Comparison of ENCODE assay signal across 11 cellular contexts in genomic region chr4:52172166-52172565, GRCh38.
DNase-seq lines count a peak whose midpoint lies in the region; TF ChIP-seq lines count a peak whose summit lies in the region.
"Had no signal": no experiment of that assay in that cellular context is flagged by ENCODE, and none has a peak within 500 bp of the region (broad histone marks: within the 10 kb centered on the region; RNA-seq: fewer than 3 reads in every experiment).

No MANE protein-coding gene starts in this region.

- H3K27ac Mint-ChIP-seq in chondrocyte (ENCODE audit: unreplicated experiment): no peak overlapping the region
- no peak overlapping the region for H3K27ac Mint-ChIP-seq in neural progenitor cell
- H3K27ac Mint-ChIP-seq: T-helper 2 cell treated with Interferon-gamma antibody and Interleukin-4, amounts not matched to agents 5 μg/mL and 100 μg/mL, for 36 hours had no signal

- H3K4me2 ChIP-seq in Karpas-422 (ENCODE audit: low read depth, low read length, poor library complexity, severe bottlenecking) (no peak overlapping the region), neural progenitor cell (no peak overlapping the region)

- H4K20me1 ChIP-seq in Karpas-422 (ENCODE audit: insufficient read depth, low read depth, low read length) (no peaks in the 10 kb centered on the region), neural progenitor cell (ENCODE audit: low read depth) (no peaks in the 10 kb centered on the region)

- peak; percentile 24 for TF ChIP-seq CTCF in GM12864 (IDR thresholded peaks at IDR 0.05; ENCODE audit: low read depth, low read length, missing control alignments)
- peak; percentile 38 for TF ChIP-seq CTCF in chondrocyte (IDR thresholded peaks at IDR 0.05)
- TF ChIP-seq CTCF in neural progenitor cell (IDR thresholded peaks at IDR 0.05): peak; percentile 38

- H3K9me2 ChIP-seq in Karpas-422 (replicated peaks; ENCODE audit: insufficient read depth, low read length): no peaks in the 10 kb centered on the region

- H3F3A ChIP-seq in neural progenitor cell (ENCODE audit: low read depth): no peaks in the 10 kb centered on the region

- peaks cover 7% of the 10 kb centered on the region for H3K4me1 ChIP-seq in Karpas-422 (ENCODE audit: low read length)
- H3K4me1 ChIP-seq in neural progenitor cell: peaks cover 5% of the 10 kb centered on the region
- H3K4me1 ChIP-seq: adrenal gland, psoas muscle had no signal

- no peaks in the 10 kb centered on the region for H3K36me3 Mint-ChIP-seq in chondrocyte (ENCODE audit: low read depth)
- no peaks in the 10 kb centered on the region for H3K36me3 Mint-ChIP-seq in neural progenitor cell

- H3K27ac ChIP-seq in Karpas-422 (ENCODE audit: low read length) (no peak overlapping the region), neural progenitor cell (no peak overlapping the region)
- H3K27ac ChIP-seq: adrenal gland, psoas muscle had no signal

- H2AFZ ChIP-seq in Karpas-422 (ENCODE audit: low read length) (no peak overlapping the region), neural progenitor cell (replicated peaks) (no peak overlapping the region)

- H3K79me2 ChIP-seq in Karpas-422 (ENCODE audit: low read length) (no peaks in the 10 kb centered on the region), neural progenitor cell (ENCODE audit: low read depth) (no peaks in the 10 kb centered on the region)

- no peak for DNase-seq in GM12864 (ENCODE audit: low read depth)
- peak; percentile 61 for DNase-seq in Karpas-422
- no peak for DNase-seq in chondrocyte (ENCODE audit: low spot score)
- peak; percentile 8 for DNase-seq in neural progenitor cell (ENCODE audit: low spot score)
- no peak for DNase-seq in stimulated activated CD4-positive, alpha-beta T cell treated with anti-CD3 and anti-CD28 coated beads, Interleukin-1b, Interleukin-23, amount 100 ng/mL, for 48 hours
- DNase-seq in MG63: no peak
- no peak for DNase-seq in amniotic stem cell (lab: John Stamatoyannopoulos, UW)
- DNase-seq: NCI-H1694, psoas muscle had no signal

- H3K27me3 ChIP-seq in Karpas-422 (ENCODE audit: low read length): no peaks in the 10 kb centered on the region
- H3K27me3 ChIP-seq in neural progenitor cell: no peaks in the 10 kb centered on the region
- H3K27me3 ChIP-seq in MG63: no peaks in the 10 kb centered on the region
- H3K27me3 ChIP-seq: adrenal gland had no signal

- H3K27me3 Mint-ChIP-seq in chondrocyte (ENCODE audit: low read depth) (peaks cover 13% of the 10 kb centered on the region), neural progenitor cell (ENCODE audit: insufficient read depth, low read depth) (peaks cover 2% of the 10 kb centered on the region)

- H3K9ac ChIP-seq in Karpas-422 (ENCODE audit: low read length) (no peak overlapping the region), neural progenitor cell (no peak overlapping the region)

- H3K9me3 Mint-ChIP-seq in chondrocyte (ENCODE audit: low read depth) (peaks cover 10% of the 10 kb centered on the region), neural progenitor cell (peaks cover 6% of the 10 kb centered on the region)
- H3K9me3 Mint-ChIP-seq: T-helper 2 cell treated with Interferon-gamma antibody and Interleukin-4, amounts not matched to agents 5 μg/mL and 100 μg/mL, for 36 hours had no signal

- H3K4me3 ChIP-seq in GM12864 (ENCODE audit: low read depth, low read length) (no peak overlapping the region), Karpas-422 (ENCODE audit: low read length) (no peak overlapping the region), neural progenitor cell (no peak overlapping the region), MG63 (no peak overlapping the region)
- H3K4me3 ChIP-seq: adrenal gland, psoas muscle had no signal

- no peaks in the 10 kb centered on the region for H3K36me3 ChIP-seq in Karpas-422 (ENCODE audit: insufficient read depth, low read length)
- no peaks in the 10 kb centered on the region for H3K36me3 ChIP-seq in neural progenitor cell
- H3K36me3 ChIP-seq in MG63: no peaks in the 10 kb centered on the region
- H3K36me3 ChIP-seq: adrenal gland had no signal

- H3K4me3 Mint-ChIP-seq in chondrocyte (ENCODE audit: unreplicated experiment) (no peak overlapping the region), neural progenitor cell (no peak overlapping the region)
- H3K4me3 Mint-ChIP-seq: T-helper 2 cell treated with Interferon-gamma antibody and Interleukin-4, amounts not matched to agents 5 μg/mL and 100 μg/mL, for 36 hours had no signal

- peaks cover 11% of the 10 kb centered on the region for H3K4me1 Mint-ChIP-seq in chondrocyte (ENCODE audit: low read depth)
- H3K4me1 Mint-ChIP-seq in neural progenitor cell: no peaks in the 10 kb centered on the region

- H3K9me3 ChIP-seq in Karpas-422 (ENCODE audit: low read length) (no peaks in the 10 kb centered on the region), neural progenitor cell (ENCODE audit: low read depth) (no peaks in the 10 kb centered on the region), MG63 (peaks cover 2% of the 10 kb centered on the region; the same call in 1 of the 2 replicates)
- H3K9me3 ChIP-seq: adrenal gland, psoas muscle had no signal

Comparison
In these comparisons a context has a peak if more than half of its experiments do, and no peak if none do; other contexts are left out.
1. DNase-seq: peak in Karpas-422 (single experiment) and neural progenitor cell (single experiment); none in GM12864 (single experiment), chondrocyte (single experiment), stimulated activated CD4-positive, alpha-beta T cell treated with anti-CD3 and anti-CD28 coated beads, Interleukin-1b, Interleukin-23, amount 100 ng/mL, for 48 hours (single experiment), MG63 (single experiment) and amniotic stem cell (single experiment).
2. Peak in every context shown above with its lines, with median percentiles within 50 percentile points of each other: CTCF ChIP-seq.